21 cellular contexts compared by ENCODE assay signal in genomic region chr17:75491680-75492079, GRCh38. TPM values are rescaled to one million over a fixed set of nuclear protein-coding genes. Genes with fewer than 3 reads are reported as not detected.
"Had no signal": no experiment of that assay in that cellular context is flagged by ENCODE, and none has a peak within 500 bp of the region (broad histone marks: within the 10 kb centered on the region; RNA-seq: fewer than 3 reads in every experiment).

No MANE protein-coding gene starts in this region.

- H3K9me3 ChIP-seq: SJSA1 had no signal

- DNase-seq: KBM-7, MV-4-11, NCI-H1048, NCI-H1105, NCI-H1417, NCI-H1436 treated with DMSO at 0.1 percent for 48 hours, NCI-H1694, NCI-H187 treated with DMSO at 0.1 percent for 48 hours, NCI-H2029 treated with DMSO at 0.1 percent for 48 hours, NCI-H2227 treated with DMSO at 0.1 percent for 48 hours, NCI-H524, NCI-H526 treated with DMSO at 0.1 percent for 48 hours, NCI-H748 treated with DMSO at 0.1 percent for 48 hours, Right ventricle myocardium superior, RPMI8226, SIG-M5 had no signal

- H3K27ac ChIP-seq: SJSA1, SK-N-MC had no signal

- H3K27me3 ChIP-seq: SJSA1 had no signal

- FAIRE-seq: RCC 7860 had no signal

- H3K9me3 Mint-ChIP-seq: IgD-negative memory B cell had no signal

- H3K4me3 ChIP-seq: SJSA1, SK-N-MC had no signal

- H3K27ac Mint-ChIP-seq: IgD-negative memory B cell had no signal

RNA-seq across cellular contexts. Expression of gene CASKIN2, which starts 23.7 kb away (rescaled TPM):
- polyA plus RNA-seq: IgD-negative memory B cell had no signal

RNA-seq across cellular contexts. Expression of gene LLGL2, which starts 33.8 kb away (rescaled TPM):
- total RNA-seq: HT1080 had no signal
